In genomic region chr19:52992109-52993004, GRCh38 we compare ENCODE assay signal across 9 cellular contexts. TPM values are rescaled to one million over a fixed set of nuclear protein-coding genes. Genes with fewer than 3 reads are reported as not detected.
DNase-seq lines count a peak whose midpoint lies in the region; ATAC-seq and TF ChIP-seq lines count a peak whose summit lies in the region.
"Had no signal": no experiment of that assay in that cellular context is flagged by ENCODE, and none has a peak within 500 bp of the region (broad histone marks: within the 10 kb centered on the region; RNA-seq: fewer than 3 reads in every experiment).

No MANE protein-coding gene starts in this region.

- peak overlapping the region in 8 of 12 donors; percentile 3 to 80 (median 62) for H3K27ac ChIP-seq in heart left ventricle
- no peak overlapping the region for H3K27ac ChIP-seq in psoas muscle
- no peak overlapping the region for H3K27ac ChIP-seq in foreskin keratinocyte

- ATAC-seq in heart left ventricle (peak; percentile 10 to 49 (median 42)), psoas muscle (peak in 1 of 4 donors; percentile 30), foreskin keratinocyte (no peak)

- intact Hi-C loops in heart left ventricle (cut with DNase I) (loop anchor here in 2 of 10 donors (2.0 to 10.0 kb wide), 3 partner anchors 30 to 200 kb away; partner anchors contain the start of genes ZNF816 (in 2 of the 2), ZNF160 (in 1 of the 2) and ZNF665 (in 1 of the 2)), psoas muscle (cut with DNase I) (loop anchor here in 1 of 2 donors (10.0 kb wide), 1 partner anchor 472 kb away; the partner anchor contains the start of gene ZNF813)

- TF ChIP-seq POLR2A in heart left ventricle (IDR thresholded peaks at IDR 0.05), result no peak

- peaks cover 0 to 21% (median 7%) of the 10 kb centered on the region in 12 donors for H3K4me1 ChIP-seq in heart left ventricle
- no peaks in the 10 kb centered on the region for H3K4me1 ChIP-seq in psoas muscle
- peaks cover 13% of the 10 kb centered on the region for H3K4me1 ChIP-seq in foreskin keratinocyte

- peaks cover 0 to 5% (median 0%) of the 10 kb centered on the region in 12 donors for H3K9me3 ChIP-seq in heart left ventricle
- H3K9me3 ChIP-seq in psoas muscle, result no peaks in the 10 kb centered on the region

- H3K36me3 ChIP-seq in heart left ventricle (peaks cover 0 to 8% (median 0%) of the 10 kb centered on the region in 9 donors), psoas muscle (ENCODE audit: insufficient read depth in 1 of 2, low read depth in 1 of 2) (no peaks in the 10 kb centered on the region)

- H3K27me3 ChIP-seq in heart left ventricle (peaks cover 0 to under 1% (median 0%) of the 10 kb centered on the region in 9 donors), psoas muscle (ENCODE audit: insufficient read depth in 3 of 3, low read length in 2 of 3) (peaks cover 0 to 1% (median 0%) of the 10 kb centered on the region in 3 donors), foreskin keratinocyte (no peaks in the 10 kb centered on the region)

- peak overlapping the region; percentile 44 to 79 (median 61) for H3K4me3 ChIP-seq in heart left ventricle
- H3K4me3 ChIP-seq in psoas muscle, result peak overlapping the region; percentile 66

- DNase-seq in ELR (ENCODE audit: low read depth), result peak; percentile 41
- peak; percentile 49 for DNase-seq in activated CD8-positive, alpha-beta memory T cell treated with anti-CD3 and anti-CD28 coated beads, Interleukin-2, amount 50 U/mL, for 48 hours
- DNase-seq in heart left ventricle, result peak; percentile 10 to 66 (median 35)
- peak in 1 of 2 donors; percentile 23 for DNase-seq in psoas muscle
- no peak for DNase-seq in T-helper 9 cell
- no peak for DNase-seq in foreskin keratinocyte
- DNase-seq in NCI-H524 treated with DMSO at 0.1 percent for 48 hours (lab: John Stamatoyannopoulos, UW), result no peak
- DNase-seq in KG1 (lab: John Stamatoyannopoulos, UW), result no peak

- 18 to 20% (median 19%) methylated on average over 26 of the region's 26 CpGs for WGBS in heart left ventricle, 4 donors
- 16 to 21% (median 20%) methylated on average over 25 to 26 of the region's 26 CpGs for WGBS in psoas muscle, 3 donors

- no peak for TF ChIP-seq CTCF in heart left ventricle (IDR thresholded peaks at IDR 0.05)
- no peak for TF ChIP-seq CTCF in psoas muscle (IDR thresholded peaks at IDR 0.05)
- no peak for TF ChIP-seq CTCF in foreskin keratinocyte (conservative IDR thresholded peaks at IDR 0.05)

RNA-seq across cellular contexts. Expression of gene ERVV-1, which starts 21.4 kb away (rescaled TPM):
- total RNA-seq in heart left ventricle (not detected), psoas muscle (not detected), foreskin keratinocyte (not detected in 2 replicates)
- polyA plus RNA-seq in heart left ventricle (under 1 TPM in 1 of 2 donors, not detected in 1; 0.06 TPM), psoas muscle (under 1 TPM; 0.01 to 0.08 (median 0.03) TPM), foreskin keratinocyte (not detected in 2 replicates)
- total RNA-seq: temporal lobe had no signal

RNA-seq across cellular contexts. Expression of gene ZNF816, which starts 29.7 kb away (rescaled TPM):
- 1 to 10 TPM; 2.1 to 8.0 (median 4.3) TPM for total RNA-seq in heart left ventricle
- polyA plus RNA-seq in heart left ventricle, result 1 to 10 TPM; 1.3 to 3.5 TPM
- 1 to 10 TPM; 2.4 to 2.7 (median 2.6) TPM for total RNA-seq in psoas muscle
- 1 to 10 TPM; 1.8 to 9.1 (median 3.5) TPM for polyA plus RNA-seq in psoas muscle
- 5.4 and 8.4 TPM in 2 replicates for total RNA-seq in foreskin keratinocyte
- 1.9 and 2.0 TPM in 2 replicates for polyA plus RNA-seq in foreskin keratinocyte

RNA-seq across cellular contexts. Expression of gene ERVV-2, which starts 52.2 kb away (rescaled TPM):
- not detected for total RNA-seq in heart left ventricle
- polyA plus RNA-seq in heart left ventricle, result not detected
- total RNA-seq in psoas muscle, result not detected
- not detected for polyA plus RNA-seq in psoas muscle
- total RNA-seq in foreskin keratinocyte, result not detected in 2 replicates
- not detected in 2 replicates for polyA plus RNA-seq in foreskin keratinocyte
- total RNA-seq: temporal lobe had no signal

Comparison
In these comparisons a context has a peak if more than half of its experiments do, and no peak if none do; other contexts are left out.
1. DNase-seq: peak in ELR (single experiment), activated CD8-positive, alpha-beta memory T cell treated with anti-CD3 and anti-CD28 coated beads, Interleukin-2, amount 50 U/mL, for 48 hours (single experiment) and heart left ventricle (5 of 5); none in T-helper 9 cell (single experiment), foreskin keratinocyte (0 of 2), NCI-H524 treated with DMSO at 0.1 percent for 48 hours (single experiment) and KG1 (single experiment).
2. H3K27ac ChIP-seq: peak in heart left ventricle (8 of 12); none in psoas muscle (single experiment) and foreskin keratinocyte (single experiment).